Comparison of ENCODE assay signal across 9 cellular contexts in genomic region chr11:119721129-119722120, GRCh38. TPM values are rescaled to one million over a fixed set of nuclear protein-coding genes. Genes with fewer than 3 reads are reported as not detected.
DNase-seq lines count a peak whose midpoint lies in the region; ATAC-seq, FAIRE-seq and TF ChIP-seq lines count a peak whose summit lies in the region.
"Had no signal": no experiment of that assay in that cellular context is flagged by ENCODE, and none has a peak within 500 bp of the region (broad histone marks: within the 10 kb centered on the region; RNA-seq: fewer than 3 reads in every experiment).

No MANE protein-coding gene starts in this region.

- peaks cover 0 to 3% of the 10 kb centered on the region in 2 donors for H3K4me1 ChIP-seq in right atrium auricular region

- no peak for FAIRE-seq in urothelium cell line (lab: Jason Lieb, UNC)

- H3K27me3 ChIP-seq in right atrium auricular region: no peaks in the 10 kb centered on the region

- no peaks in the 10 kb centered on the region for H3K9me3 ChIP-seq in right atrium auricular region

- H3K36me3 ChIP-seq in right atrium auricular region: no peaks in the 10 kb centered on the region

- H3K4me3 ChIP-seq in right atrium auricular region: no peak overlapping the region

- ATAC-seq in Right ventricle myocardium inferior (peak; percentile 47), left ventricle myocardium superior (peak; percentile 74), HG03521 (IDR thresholded peaks at IDR 0.05; ENCODE audit: unreplicated experiment) (no peak)
- ATAC-seq: effector memory CD8-positive, alpha-beta T cell had no signal

- no peak overlapping the region for H3K27ac ChIP-seq in right atrium auricular region

- TF ChIP-seq CTCF in right atrium auricular region (IDR thresholded peaks at IDR 0.05): peak in 1 of 2 donors; percentile 62

- intact Hi-C loops in Right ventricle myocardium inferior (cut with DNase I) (no loop called here), left ventricle myocardium superior (cut with micrococcal nuclease) (no loop called here)

- DNase-seq in Right ventricle myocardium inferior (ENCODE audit: missing footprints): peak; percentile 49
- DNase-seq in right atrium auricular region (ENCODE audit: low spot score): no peak
- peak; percentile 38 for DNase-seq in T1000 (lab: John Stamatoyannopoulos, UW)
- DNase-seq in left ventricle myocardium superior: peak; percentile 53
- DNase-seq in urothelium cell line (ENCODE audit: low spot score): peak; percentile 31
- DNase-seq in NCI-H2029 treated with DMSO at 0.1 percent for 48 hours (lab: John Stamatoyannopoulos, UW): no peak
- no peak for DNase-seq in activated CD4-positive, alpha-beta T cell treated with anti-CD3 and anti-CD28 coated beads for 48 hours
- DNase-seq: effector memory CD8-positive, alpha-beta T cell had no signal

RNA-seq across cellular contexts. Expression of gene NECTIN1, which starts 7.6 kb away (rescaled TPM):
- 20.0 TPM for total RNA-seq in Right ventricle myocardium inferior
- total RNA-seq in right atrium auricular region: 1 to 10 TPM; 4.0 to 4.4 TPM
- total RNA-seq in left ventricle myocardium superior: 20.6 TPM

Comparison
In these comparisons a context has a peak if more than half of its experiments do, and no peak if none do; other contexts are left out.
1. DNase-seq: peak in Right ventricle myocardium inferior (single experiment), T1000 (single experiment), left ventricle myocardium superior (single experiment) and urothelium cell line (single experiment); none in right atrium auricular region (single experiment), NCI-H2029 treated with DMSO at 0.1 percent for 48 hours (single experiment) and activated CD4-positive, alpha-beta T cell treated with anti-CD3 and anti-CD28 coated beads for 48 hours (single experiment).